ENCODE assay signal across 19 cellular contexts in genomic region chr11:12210200-12210599, GRCh38.
"Had no signal": no experiment of that assay in that cellular context is flagged by ENCODE, and none has a peak within 500 bp of the region (broad histone marks: within the 10 kb centered on the region; RNA-seq: fewer than 3 reads in every experiment).

No MANE protein-coding gene starts in this region.

- H3K9me3 Mint-ChIP-seq: activated naive CD8-positive, alpha-beta T cell treated with anti-CD3 and anti-CD28 coated beads for 36 hours; stimulated activated memory B cell treated with anti-CD40 and anti-IgM and Interleukin-4, amounts not matched to agents 10 μg/mL and 1 μg/mL and 100 μg/mL, for 72 hours had no signal

- H3K4me3 ChIP-seq: body of pancreas, dorsolateral prefrontal cortex, lower lobe of right lung, prostate gland, right atrium auricular region, skin epidermis, transverse colon, vagina had no signal

- H3K4me3 Mint-ChIP-seq: activated naive CD8-positive, alpha-beta T cell treated with anti-CD3 and anti-CD28 coated beads for 36 hours; activated T-cell treated with anti-CD3 and anti-CD28 coated beads, Interleukin-2, amount 50 U/mL, for 72 hours; stimulated activated memory B cell treated with anti-CD40 and anti-IgM and Interleukin-4, amounts not matched to agents 10 μg/mL and 1 μg/mL and 100 μg/mL, for 72 hours; T-helper 17 cell had no signal

- ATAC-seq: activated T-cell treated with anti-CD3 and anti-CD28 coated beads, Interleukin-2, amount 50 U/mL, for 72 hours; body of pancreas; lower lobe of right lung; stimulated activated memory B cell treated with anti-CD40 and anti-IgM and Interleukin-4, amounts not matched to agents 10 μg/mL and 1 μg/mL and 100 μg/mL, for 72 hours; T-helper 17 cell had no signal

- DNase-seq: activated CD4-positive, alpha-beta T cell treated with anti-CD3 and anti-CD28 coated beads, Interleukin-2, amount 50 U/mL, for 4 hours; activated CD4-positive, CD25-positive, alpha-beta regulatory T cell treated with anti-CD3 and anti-CD28 coated beads, Interleukin-2, amount 50 U/mL, for 72 hours; activated naive CD4-positive, alpha-beta T cell; activated naive CD8-positive, alpha-beta T cell treated with anti-CD3 and anti-CD28 coated beads for 36 hours; activated T-cell treated with anti-CD3 and anti-CD28 coated beads, Interleukin-2, amount 50 U/mL, for 72 hours; amniotic stem cell; body of pancreas; dorsolateral prefrontal cortex; foreskin fibroblast; lower lobe of right lung; stimulated activated CD4-positive, alpha-beta T cell treated with anti-CD3 and anti-CD28 coated beads, Interleukin-4, amount 100 ng/mL, for 24 hours; T-helper 17 cell; transverse colon had no signal

- H3K27ac ChIP-seq: body of pancreas, lower lobe of right lung, prostate gland, right atrium auricular region, skin epidermis, transverse colon, vagina, VCaP had no signal

- H3K27me3 ChIP-seq: body of pancreas, dorsolateral prefrontal cortex, right atrium auricular region, transverse colon, vagina had no signal

- H3K27ac Mint-ChIP-seq: activated naive CD8-positive, alpha-beta T cell treated with anti-CD3 and anti-CD28 coated beads for 36 hours; stimulated activated memory B cell treated with anti-CD40 and anti-IgM and Interleukin-4, amounts not matched to agents 10 μg/mL and 1 μg/mL and 100 μg/mL, for 72 hours had no signal

- H3K9me3 ChIP-seq: body of pancreas, lower lobe of right lung, prostate gland, right atrium auricular region, transverse colon, vagina had no signal

- H3K36me3 Mint-ChIP-seq: stimulated activated memory B cell treated with anti-CD40 and anti-IgM and Interleukin-4, amounts not matched to agents 10 μg/mL and 1 μg/mL and 100 μg/mL, for 72 hours had no signal

- H3K4me1 ChIP-seq: body of pancreas, prostate gland, vagina had no signal

- H3K36me3 ChIP-seq: prostate gland had no signal

- H3K27me3 Mint-ChIP-seq: activated naive CD8-positive, alpha-beta T cell treated with anti-CD3 and anti-CD28 coated beads for 36 hours; T-helper 17 cell had no signal
